18 cellular contexts compared by ENCODE assay signal in genomic region chr12:62789856-62790255, GRCh38.
DNase-seq lines count a peak whose midpoint lies in the region; ATAC-seq and TF ChIP-seq lines count a peak whose summit lies in the region.
"Had no signal": no experiment of that assay in that cellular context is flagged by ENCODE, and none has a peak within 500 bp of the region (broad histone marks: within the 10 kb centered on the region; RNA-seq: fewer than 3 reads in every experiment).

No MANE protein-coding gene starts in this region.

- ATAC-seq in GM23338 (no peak), aorta (ENCODE audit: low FRiP score) (no peak)

- H3K27me3 ChIP-seq in GM23338 (ENCODE audit: insufficient read depth) (no peaks in the 10 kb centered on the region), aorta (ENCODE audit: control insufficient read depth in 1 of 2, insufficient read depth in 2 of 2, low read length in 1 of 2) (no peaks in the 10 kb centered on the region)
- H3K27me3 ChIP-seq: SJCRH30 had no signal

- H3K9me3 Mint-ChIP-seq in GM23338 (no peaks in the 10 kb centered on the region), brain (no peaks in the 10 kb centered on the region)

- H3K79me2 ChIP-seq in GM23338 (replicated peaks; ENCODE audit: insufficient read depth) = no peaks in the 10 kb centered on the region; the same call in none of the 2 replicates

- 0 out of 2 replicates have a peak overlapping the region, but pooled peaks have one; percentile 3 for H3K27ac Mint-ChIP-seq in GM23338
- peak overlapping the region in 4 of 5 experiments; percentile 1 to 91 (median 16) for H3K27ac Mint-ChIP-seq in brain

- H3K9me3 ChIP-seq in aorta (ENCODE audit: control insufficient read depth, low read length) = no peaks in the 10 kb centered on the region
- H3K9me3 ChIP-seq: SJCRH30 had no signal

- peaks cover 15% of the 10 kb centered on the region for H3K36me3 Mint-ChIP-seq in GM23338 (ENCODE audit: low read depth)
- H3K36me3 Mint-ChIP-seq in brain = no peaks in the 10 kb centered on the region

- H3F3A ChIP-seq in GM23338 (replicated peaks; ENCODE audit: low read depth) = no peaks in the 10 kb centered on the region

- no peaks in the 10 kb centered on the region for H4K20me1 ChIP-seq in GM23338 (replicated peaks; ENCODE audit: insufficient read depth)

- H3K4me3 Mint-ChIP-seq in GM23338 (no peak overlapping the region), brain (no peak overlapping the region)

- 55 to 56% methylated on average over 3 of the region's 3 CpGs for WGBS in aorta, 2 donors

- H3K27ac ChIP-seq in GM23338 (ENCODE audit: low read depth) (no peak overlapping the region), aorta (ENCODE audit: low read depth in 1 of 2, low read length in 2 of 2) (no peak overlapping the region)
- H3K27ac ChIP-seq: PC-9, RWPE1, SJCRH30 had no signal

- no peak overlapping the region for H3K4me2 ChIP-seq in GM23338
- H3K4me2 ChIP-seq: PC-9 had no signal

- H3K4me1 Mint-ChIP-seq in GM23338 (peaks cover 47% of the 10 kb centered on the region), brain (peaks cover 67% of the 10 kb centered on the region)

- no peak for DNase-seq in GM23338 (ENCODE audit: low spot score)
- DNase-seq in lung microvascular endothelial cell (ENCODE audit: low read depth in 2 of 2) = peak; percentile 69 to 87
- peak; percentile 29 for DNase-seq in pulmonary artery endothelial cell (ENCODE audit: low read depth, low spot score)
- no peak for DNase-seq in NCI-H510A (lab: John Stamatoyannopoulos, UW)
- DNase-seq in stimulated activated CD4-positive, alpha-beta T cell treated with anti-CD3 and anti-CD28 coated beads, Interleukin-4, amount 100 ng/mL, for 4 hours = no peak
- DNase-seq in aorta = no peak
- DNase-seq: ACHN, C1 segment of cervical spinal cord, DMS79, GOT3, KG1, NCI-H1694 treated with DMSO at 0.1 percent for 48 hours, NCI-H226, NCI-H524 treated with DMSO at 0.1 percent for 48 hours, PC-9, SJCRH30 had no signal

- no peak for TF ChIP-seq CTCF in GM23338 (conservative IDR thresholded peaks at IDR 0.05; ENCODE audit: low read depth in 2 of 2)
- TF ChIP-seq CTCF in brain (conservative IDR thresholded peaks at IDR 0.05) = no peak

- no peak overlapping the region for H2AFZ ChIP-seq in GM23338
- H2AFZ ChIP-seq: PC-9 had no signal

- H3K27me3 Mint-ChIP-seq in GM23338 (ENCODE audit: insufficient read depth, low read depth, poor library complexity) (peaks cover 2% of the 10 kb centered on the region), brain (no peaks in the 10 kb centered on the region)

- intact Hi-C loops in aorta (cut with DNase I) = loop anchor here (5.0 kb wide), 3 partner anchors 58 to 353 kb away; no protein-coding TSS in a partner anchor

- H3K36me3 ChIP-seq in GM23338 (ENCODE audit: insufficient read depth) = no peaks in the 10 kb centered on the region
- no peaks in the 10 kb centered on the region for H3K36me3 ChIP-seq in aorta (ENCODE audit: control insufficient read depth in 1 of 2, insufficient read depth in 2 of 2, low read length in 1 of 2)
- H3K36me3 ChIP-seq: SJCRH30 had no signal

- H3K9me2 ChIP-seq in GM23338 (ENCODE audit: insufficient read depth) = no peaks in the 10 kb centered on the region

- no peak overlapping the region for H3K4me3 ChIP-seq in GM23338
- no peak overlapping the region for H3K4me3 ChIP-seq in aorta (ENCODE audit: low read length in 2 of 2)
- H3K4me3 ChIP-seq: PC-9, SJCRH30 had no signal

- H3K4me1 ChIP-seq in GM23338 (ENCODE audit: insufficient read depth) (peaks cover 29% of the 10 kb centered on the region), aorta (ENCODE audit: control insufficient read depth in 1 of 2, insufficient read depth in 2 of 2, low read length in 2 of 2) (peaks cover 2 to 9% of the 10 kb centered on the region in 2 donors)

TF ChIP-seq in GM23338, 12 proteins besides CTCF, POLR2A, EP300 and RAD21:
- no peak for TF ChIP-seq JUNB (IDR thresholded peaks at IDR 0.05; ENCODE audit: unreplicated experiment)

Comparison
In these comparisons a context has a peak if more than half of its experiments do, and no peak if none do; other contexts are left out.
1. DNase-seq: peak in lung microvascular endothelial cell (2 of 2) and pulmonary artery endothelial cell (single experiment); none in GM23338 (single experiment), NCI-H510A (single experiment), stimulated activated CD4-positive, alpha-beta T cell treated with anti-CD3 and anti-CD28 coated beads, Interleukin-4, amount 100 ng/mL, for 4 hours (0 of 2) and aorta (0 of 2).